In the genomic region with DNA sequence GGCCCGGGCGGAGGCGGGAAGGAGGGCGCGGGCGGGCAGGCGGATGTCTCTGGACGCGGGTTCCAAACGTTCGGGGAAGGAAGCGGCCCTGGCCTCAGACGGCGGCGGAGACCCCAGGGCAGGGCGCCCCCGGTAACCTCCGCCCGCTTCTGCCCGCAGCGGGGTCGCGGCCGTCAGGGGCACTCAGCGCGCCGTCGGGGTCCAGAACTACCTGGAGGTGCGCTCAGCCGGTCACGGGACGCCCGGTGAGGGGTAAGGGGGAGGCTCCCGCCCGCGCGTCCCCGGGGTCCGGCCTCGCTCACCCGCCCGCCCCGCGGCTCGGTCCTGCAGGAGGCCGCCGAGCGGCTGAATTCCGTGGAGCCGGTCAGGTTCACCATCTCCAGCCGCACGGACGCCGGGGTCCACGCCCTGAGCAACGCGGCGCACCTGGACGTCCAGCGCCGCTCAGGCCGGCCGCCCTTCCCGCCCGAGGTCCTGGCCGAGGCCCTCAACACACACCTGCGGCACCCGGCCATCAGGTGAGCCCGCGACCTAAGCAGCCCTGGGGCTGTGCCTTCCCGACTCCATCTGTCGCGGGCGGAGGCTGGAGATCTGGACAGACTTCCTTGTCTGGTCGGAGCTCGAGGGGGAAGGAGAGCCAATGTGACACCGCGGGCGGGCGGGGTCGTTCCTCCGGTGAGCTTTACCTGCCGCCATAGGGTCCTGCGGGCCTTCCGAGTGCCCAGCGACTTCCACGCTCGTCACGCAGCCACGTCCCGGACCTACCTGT, we compare ENCODE assay signal across 8 cellular contexts. TPM values are rescaled to one million over a fixed set of nuclear protein-coding genes. Genes with fewer than 3 reads are reported as not detected.
DNase-seq lines count a peak whose midpoint lies in the region; ATAC-seq and TF ChIP-seq lines count a peak whose summit lies in the region.

No MANE protein-coding gene starts in this region.

- H3K4me1 Mint-ChIP-seq in activated T-helper 1 cell treated with anti-CD3 and anti-CD28 coated beads, Interleukin-12 subunit alpha, Interleukin-12 subunit beta, Interleukin-2, Interleukin-4 antibody, amounts not matched to agents 30 ng/mL and 10 ng/mL and 1 ng/mL, durations not matched to agents 14 hours and 24 hours and 36 hours (ENCODE audit: low read depth) = peaks cover 15% of the 10 kb centered on the region

- CTCF ChIA-PET in HEK293T (lab: Yijun Ruan, JAX) = no interaction called here

- POLR2A ChIA-PET in HEK293T (lab: Yijun Ruan, JAX) = interaction anchor here (0.7 to 1.3 kb wide), 5 partner anchors 9 to 78 kb away, joined by 3 read pairs; a partner anchor contains a TSS

- H3K4me3 Mint-ChIP-seq in activated T-helper 1 cell treated with anti-CD3 and anti-CD28 coated beads, Interleukin-12 subunit alpha, Interleukin-12 subunit beta, Interleukin-2, Interleukin-4 antibody, amounts not matched to agents 30 ng/mL and 10 ng/mL and 1 ng/mL, durations not matched to agents 14 hours and 24 hours and 36 hours = peak overlapping the region; percentile 85

- H3K4me3 ChIP-seq in skeletal muscle cell (ENCODE audit: low read depth, low read length) = peak overlapping the region; percentile 72

- DNase-seq in NCI-H2196 (lab: John Stamatoyannopoulos, UW; ENCODE audit: unreplicated experiment) = peak; percentile 31
- DNase-seq in NCI-H2196 treated with DMSO at 0.1 percent for 48 hours (lab: John Stamatoyannopoulos, UW; ENCODE audit: unreplicated experiment) = no peak
- no peak for DNase-seq in activated T-helper 1 cell treated with anti-CD3 and anti-CD28 coated beads, Interleukin-12 subunit alpha, Interleukin-12 subunit beta, Interleukin-2, Interleukin-4 antibody, amounts not matched to agents 30 ng/mL and 10 ng/mL and 1 ng/mL, durations not matched to agents 14 hours and 24 hours and 36 hours (ENCODE audit: low spot score)
- peak; percentile 68 for DNase-seq in left ventricle myocardium superior
- DNase-seq in skeletal muscle cell (ENCODE audit: low read depth) = no peak
- DNase-seq in HEK293T (ENCODE audit: extremely low spot score) = no peak
- no peak for DNase-seq in cortex of kidney (lab: John Stamatoyannopoulos, UW)

- peak overlapping the region; percentile 86 for H3K27ac Mint-ChIP-seq in activated T-helper 1 cell treated with anti-CD3 and anti-CD28 coated beads, Interleukin-12 subunit alpha, Interleukin-12 subunit beta, Interleukin-2, Interleukin-4 antibody, amounts not matched to agents 30 ng/mL and 10 ng/mL and 1 ng/mL, durations not matched to agents 14 hours and 24 hours and 36 hours

- H3K9me3 Mint-ChIP-seq in activated T-helper 1 cell treated with anti-CD3 and anti-CD28 coated beads, Interleukin-12 subunit alpha, Interleukin-12 subunit beta, Interleukin-2, Interleukin-4 antibody, amounts not matched to agents 30 ng/mL and 10 ng/mL and 1 ng/mL, durations not matched to agents 14 hours and 24 hours and 36 hours = no peaks in the 10 kb centered on the region

- H3K27me3 Mint-ChIP-seq in activated T-helper 1 cell treated with anti-CD3 and anti-CD28 coated beads, Interleukin-12 subunit alpha, Interleukin-12 subunit beta, Interleukin-2, Interleukin-4 antibody, amounts not matched to agents 30 ng/mL and 10 ng/mL and 1 ng/mL, durations not matched to agents 14 hours and 24 hours and 36 hours (ENCODE audit: insufficient read depth) = no peaks in the 10 kb centered on the region

- intact Hi-C loops in activated T-helper 1 cell treated with anti-CD3 and anti-CD28 coated beads, Interleukin-12 subunit alpha, Interleukin-12 subunit beta, Interleukin-2, Interleukin-4 antibody, amounts not matched to agents 30 ng/mL and 10 ng/mL and 1 ng/mL, durations not matched to agents 14 hours and 24 hours and 36 hours (cut with micrococcal nuclease) = loop anchor here (1.0 to 5.0 kb wide), 10 partner anchors 15 to 352 kb away; a partner anchor contains a TSS
- intact Hi-C loops in left ventricle myocardium superior (cut with micrococcal nuclease) = no loop called here

- H3K36me3 Mint-ChIP-seq in activated T-helper 1 cell treated with anti-CD3 and anti-CD28 coated beads, Interleukin-12 subunit alpha, Interleukin-12 subunit beta, Interleukin-2, Interleukin-4 antibody, amounts not matched to agents 30 ng/mL and 10 ng/mL and 1 ng/mL, durations not matched to agents 14 hours and 24 hours and 36 hours (ENCODE audit: low read depth) = peaks cover 5% of the 10 kb centered on the region

- peak; percentile 0 for ATAC-seq in HG03159 (IDR thresholded peaks at IDR 0.05; ENCODE audit: unreplicated experiment)
- peak; percentile 0 for ATAC-seq in left ventricle myocardium superior

TF ChIP-seq in HEK293T, 16 proteins besides CTCF, POLR2A, EP300 and RAD21:
- TF ChIP-seq NFRKB (IDR thresholded peaks at IDR 0.05) (no peak), CTBP1 (IDR thresholded peaks at IDR 0.05; ENCODE audit: borderline replicate concordance) (no peak), BHLHE40 (IDR thresholded peaks at IDR 0.05; ENCODE audit: borderline replicate concordance) (no peak), HDGF (IDR thresholded peaks at IDR 0.05; ENCODE audit: borderline replicate concordance) (no peak), FOXA1 (IDR thresholded peaks at IDR 0.05) (no peak), FOXM1 (IDR thresholded peaks at IDR 0.05; ENCODE audit: borderline replicate concordance) (no peak)

RNA-seq across cellular contexts. Expression of a gene that starts 0.5 kb away (rescaled TPM):
- 34.6 and 36.8 TPM in 2 replicates for total RNA-seq in activated T-helper 1 cell treated with anti-CD3 and anti-CD28 coated beads, Interleukin-12 subunit alpha, Interleukin-12 subunit beta, Interleukin-2, Interleukin-4 antibody, amounts not matched to agents 30 ng/mL and 10 ng/mL and 1 ng/mL, durations not matched to agents 14 hours and 24 hours and 36 hours
- 11.1 TPM for total RNA-seq in left ventricle myocardium superior

RNA-seq across cellular contexts. Expression of a gene that starts 1.2 kb away (rescaled TPM):
- total RNA-seq in activated T-helper 1 cell treated with anti-CD3 and anti-CD28 coated beads, Interleukin-12 subunit alpha, Interleukin-12 subunit beta, Interleukin-2, Interleukin-4 antibody, amounts not matched to agents 30 ng/mL and 10 ng/mL and 1 ng/mL, durations not matched to agents 14 hours and 24 hours and 36 hours = 47.7 and 55.1 TPM in 2 replicates
- total RNA-seq in left ventricle myocardium superior = 60.4 TPM

RNA-seq across cellular contexts. Expression of a gene that starts 15.5 kb away (rescaled TPM):
- 144 and 147 TPM in 2 replicates for total RNA-seq in activated T-helper 1 cell treated with anti-CD3 and anti-CD28 coated beads, Interleukin-12 subunit alpha, Interleukin-12 subunit beta, Interleukin-2, Interleukin-4 antibody, amounts not matched to agents 30 ng/mL and 10 ng/mL and 1 ng/mL, durations not matched to agents 14 hours and 24 hours and 36 hours
- 77.2 TPM for total RNA-seq in left ventricle myocardium superior

RNA-seq across cellular contexts. Expression of a gene that starts 15.7 kb away (rescaled TPM):
- 13.6 and 14.6 TPM in 2 replicates for total RNA-seq in activated T-helper 1 cell treated with anti-CD3 and anti-CD28 coated beads, Interleukin-12 subunit alpha, Interleukin-12 subunit beta, Interleukin-2, Interleukin-4 antibody, amounts not matched to agents 30 ng/mL and 10 ng/mL and 1 ng/mL, durations not matched to agents 14 hours and 24 hours and 36 hours
- 112 TPM for total RNA-seq in left ventricle myocardium superior

RNA-seq across cellular contexts. Expression of a gene that starts 22.1 kb away (rescaled TPM):
- total RNA-seq in activated T-helper 1 cell treated with anti-CD3 and anti-CD28 coated beads, Interleukin-12 subunit alpha, Interleukin-12 subunit beta, Interleukin-2, Interleukin-4 antibody, amounts not matched to agents 30 ng/mL and 10 ng/mL and 1 ng/mL, durations not matched to agents 14 hours and 24 hours and 36 hours = 0.22 and 0.34 TPM in 2 replicates
- total RNA-seq in left ventricle myocardium superior = 0.57 TPM

Comparison
In these comparisons a context has a peak if more than half of its experiments do, and no peak if none do; other contexts are left out.
1. DNase-seq: peak in NCI-H2196 (single experiment) and left ventricle myocardium superior (single experiment); none in NCI-H2196 treated with DMSO at 0.1 percent for 48 hours (single experiment), activated T-helper 1 cell treated with anti-CD3 and anti-CD28 coated beads, Interleukin-12 subunit alpha, Interleukin-12 subunit beta, Interleukin-2, Interleukin-4 antibody, amounts not matched to agents 30 ng/mL and 10 ng/mL and 1 ng/mL, durations not matched to agents 14 hours and 24 hours and 36 hours (single experiment), skeletal muscle cell (single experiment), HEK293T (single experiment) and cortex of kidney (single experiment).